1 cellular context compared by ENCODE assay signal in genomic region chr1:226061793-226062557, GRCh38.
A peak's percentile ranks its signal among the peaks of the same experiment; 100 is the strongest.
TF ChIP-seq lines count a peak whose summit lies in the region.

No MANE protein-coding gene starts in this region.

TF ChIP-seq in HepG2, 621 proteins besides CTCF, POLR2A, EP300 and RAD21 (continued from another document and continues in another):
- TF ChIP-seq ZNF280D (CRISPR knock-in tag; IDR thresholded peaks at IDR 0.05): no peak
- TF ChIP-seq PHF8 (CRISPR knock-in tag; IDR thresholded peaks at IDR 0.05): peak; percentile 88
- peak; percentile 14; the same call in 1 of the 2 replicates for TF ChIP-seq IRF2 (CRISPR knock-in tag; IDR thresholded peaks at IDR 0.05)
- TF ChIP-seq ZNF33B (CRISPR knock-in tag; IDR thresholded peaks at IDR 0.05): no peak; the same call in 1 of the 2 replicates
- 0 out of 2 replicates have a peak, but pooled peaks have one; percentile 46 for TF ChIP-seq ZNF709 (CRISPR knock-in tag; IDR thresholded peaks at IDR 0.05)
- no peak for TF ChIP-seq NFATC3 (CRISPR knock-in tag; IDR thresholded peaks at IDR 0.05)
- no peak for TF ChIP-seq SKI (IDR thresholded peaks at IDR 0.05; ENCODE audit: partially characterized antibody)
- TF ChIP-seq PAX8 (CRISPR knock-in tag; IDR thresholded peaks at IDR 0.05; ENCODE audit: borderline replicate concordance): no peak
- TF ChIP-seq MBNL3 (CRISPR knock-in tag; conservative IDR thresholded peaks at IDR 0.05): no peak
- no peak; the same call in 1 of the 2 replicates for TF ChIP-seq ZMYM4 (CRISPR knock-in tag; IDR thresholded peaks at IDR 0.05)
- TF ChIP-seq ZBTB37 (CRISPR knock-in tag; IDR thresholded peaks at IDR 0.05): no peak
- no peak for TF ChIP-seq HMG20A (CRISPR knock-in tag; IDR thresholded peaks at IDR 0.05; ENCODE audit: borderline replicate concordance)
- peak; percentile 18; the same call in 1 of the 2 replicates for TF ChIP-seq ZBTB38 (CRISPR knock-in tag; IDR thresholded peaks at IDR 0.05)
- TF ChIP-seq HOXA5 (CRISPR knock-in tag; IDR thresholded peaks at IDR 0.05): no peak; the same call in 1 of the 2 replicates
- no peak; the same call in 1 of the 2 replicates for TF ChIP-seq ZNF609 (CRISPR knock-in tag; IDR thresholded peaks at IDR 0.05; ENCODE audit: borderline replicate concordance)
- TF ChIP-seq ZNF891 (CRISPR knock-in tag; IDR thresholded peaks at IDR 0.05): no peak
- peak; percentile 31; the same call in 1 of the 2 replicates for TF ChIP-seq BCL6 (CRISPR knock-in tag; IDR thresholded peaks at IDR 0.05)
- no peak for TF ChIP-seq TBL1XR1 (IDR thresholded peaks at IDR 0.05; ENCODE audit: borderline replicate concordance, low read length, partially characterized antibody)
- TF ChIP-seq MAFG (CRISPR knock-in tag; IDR thresholded peaks at IDR 0.05): no peak
- no peak for TF ChIP-seq PHF5A (CRISPR knock-in tag; IDR thresholded peaks at IDR 0.05; ENCODE audit: low read depth, unreplicated experiment)
- TF ChIP-seq SMC3 (IDR thresholded peaks at IDR 0.05; ENCODE audit: low read length): no peak
- no peak for TF ChIP-seq ZNF143 (CRISPR knock-in tag; IDR thresholded peaks at IDR 0.05)
- no peak for TF ChIP-seq ZFP1 (CRISPR knock-in tag; IDR thresholded peaks at IDR 0.05)
- TF ChIP-seq ZNF10 (CRISPR knock-in tag; IDR thresholded peaks at IDR 0.05; ENCODE audit: borderline replicate concordance, low read depth): no peak
- TF ChIP-seq STAG1 (CRISPR knock-in tag; IDR thresholded peaks at IDR 0.05): 0 out of 2 replicates have a peak, but pooled peaks have one; percentile 5
- peak; percentile 52; the same call in 1 of the 3 replicates for TF ChIP-seq MXI1 (IDR thresholded peaks at IDR 0.05; ENCODE audit: borderline replicate concordance, low read depth, low read length)
- TF ChIP-seq DMAP1 (CRISPR knock-in tag; IDR thresholded peaks at IDR 0.05): no peak; the same call in none of the 2 replicates
- peak; percentile 61; the same call in 1 of the 2 replicates for TF ChIP-seq ZNF230 (CRISPR knock-in tag; IDR thresholded peaks at IDR 0.05)
- no peak for TF ChIP-seq ZBTB10 (CRISPR knock-in tag; IDR thresholded peaks at IDR 0.05; ENCODE audit: borderline replicate concordance)
- TF ChIP-seq ZKSCAN5 (CRISPR knock-in tag; IDR thresholded peaks at IDR 0.05): no peak
- TF ChIP-seq TCF12 (IDR thresholded peaks at IDR 0.05): no peak
- TF ChIP-seq TCF12 (CRISPR knock-in tag; IDR thresholded peaks at IDR 0.05): no peak
- no peak for TF ChIP-seq REPIN1 (CRISPR knock-in tag; IDR thresholded peaks at IDR 0.05; ENCODE audit: borderline replicate concordance, low read depth)
- no peak for TF ChIP-seq FOXK2 (IDR thresholded peaks at IDR 0.05)
- TF ChIP-seq MTA1 (CRISPR knock-in tag; IDR thresholded peaks at IDR 0.05; ENCODE audit: borderline replicate concordance): no peak
- no peak for TF ChIP-seq ZNF362 (CRISPR knock-in tag; IDR thresholded peaks at IDR 0.05; ENCODE audit: borderline replicate concordance)
- TF ChIP-seq HOXA9 (CRISPR knock-in tag; IDR thresholded peaks at IDR 0.05; ENCODE audit: borderline replicate concordance): 0 out of 2 replicates have a peak, but pooled peaks have one; percentile 21
- TF ChIP-seq ZBTB20 (CRISPR knock-in tag; IDR thresholded peaks at IDR 0.05; ENCODE audit: borderline replicate concordance, low read depth): no peak
- TF ChIP-seq MTF2 (CRISPR knock-in tag; IDR thresholded peaks at IDR 0.05; ENCODE audit: borderline replicate concordance): no peak
- TF ChIP-seq ZBTB8A (CRISPR knock-in tag; IDR thresholded peaks at IDR 0.05; ENCODE audit: borderline replicate concordance, low read depth): no peak
- no peak for TF ChIP-seq ZNF12 (CRISPR knock-in tag; IDR thresholded peaks at IDR 0.05)
- no peak for TF ChIP-seq CEBPZ (IDR thresholded peaks at IDR 0.05; ENCODE audit: low read length)
